In genomic region chr10:29737209-29737565, GRCh38 we compare ENCODE assay signal across 8 cellular contexts.
DNase-seq lines count a peak whose midpoint lies in the region; ATAC-seq and TF ChIP-seq lines count a peak whose summit lies in the region.

No MANE protein-coding gene starts in this region.

- H3K4me1 ChIP-seq in breast epithelium (peaks cover 2 to 6% of the 10 kb centered on the region in 2 donors), lung (ENCODE audit: control insufficient read depth in 2 of 2, insufficient read depth in 2 of 2, low read length in 2 of 2) (peaks cover 0 to 5% of the 10 kb centered on the region in 2 donors), thoracic aorta (ENCODE audit: control insufficient read depth in 1 of 2, low read depth in 2 of 2) (peaks cover 14 to 58% of the 10 kb centered on the region in 2 donors)

- H3K4me1 Mint-ChIP-seq in activated CD4-positive, alpha-beta T cell treated with anti-CD3 and anti-CD28 coated beads, Interleukin-2, amount 10 ng/mL, durations not matched to agents 7 days and 5 days: peaks cover 26% of the 10 kb centered on the region

- 41 to 44% methylated on average over 17 of the region's 17 CpGs for WGBS in lung, 2 donors

- H3K9me3 ChIP-seq in breast epithelium: no peaks in the 10 kb centered on the region
- no peaks in the 10 kb centered on the region for H3K9me3 ChIP-seq in lung (ENCODE audit: control insufficient read depth in 2 of 2, insufficient read depth in 1 of 2, low read length in 1 of 2)
- no peaks in the 10 kb centered on the region for H3K9me3 ChIP-seq in thoracic aorta

- CTCF ChIA-PET in activated CD4-positive, alpha-beta T cell treated with anti-CD3 and anti-CD28 coated beads, Interleukin-2, amount 10 ng/mL, durations not matched to agents 7 days and 5 days (lab: Charles Lee): no interaction called here

- peak overlapping the region; percentile 31 for H3K27ac Mint-ChIP-seq in activated CD4-positive, alpha-beta T cell treated with anti-CD3 and anti-CD28 coated beads, Interleukin-2, amount 10 ng/mL, durations not matched to agents 7 days and 5 days

- no peaks in the 10 kb centered on the region for H3K27me3 ChIP-seq in breast epithelium
- H3K27me3 ChIP-seq in lung (ENCODE audit: control insufficient read depth, insufficient read depth): no peaks in the 10 kb centered on the region
- no peaks in the 10 kb centered on the region for H3K27me3 ChIP-seq in thoracic aorta (replicated peaks; ENCODE audit: insufficient read depth)

- intact Hi-C loops in breast epithelium (cut with DNase I; ENCODE audit: low total_unique reads): no loop called here

- H3K9me3 Mint-ChIP-seq in activated CD4-positive, alpha-beta T cell treated with anti-CD3 and anti-CD28 coated beads, Interleukin-2, amount 10 ng/mL, durations not matched to agents 7 days and 5 days: no peaks in the 10 kb centered on the region

- H3K36me3 ChIP-seq in breast epithelium (no peaks in the 10 kb centered on the region), lung (ENCODE audit: control insufficient read depth in 2 of 2, insufficient read depth in 2 of 2, low read length in 2 of 2) (no peaks in the 10 kb centered on the region), thoracic aorta (no peaks in the 10 kb centered on the region)

- peak overlapping the region; percentile 72 for H3K4me3 Mint-ChIP-seq in activated CD4-positive, alpha-beta T cell treated with anti-CD3 and anti-CD28 coated beads, Interleukin-2, amount 10 ng/mL, durations not matched to agents 7 days and 5 days

- TF ChIP-seq CTCF in breast epithelium (IDR thresholded peaks at IDR 0.05): no peak
- TF ChIP-seq CTCF in lung (IDR thresholded peaks at IDR 0.05; ENCODE audit: control extremely low read depth, extremely low read depth): no peak
- no peak for TF ChIP-seq CTCF in thoracic aorta (IDR thresholded peaks at IDR 0.05)

- H3K36me3 Mint-ChIP-seq in activated CD4-positive, alpha-beta T cell treated with anti-CD3 and anti-CD28 coated beads, Interleukin-2, amount 10 ng/mL, durations not matched to agents 7 days and 5 days (ENCODE audit: low read depth): peaks cover 7% of the 10 kb centered on the region

- POLR2A ChIA-PET in activated CD4-positive, alpha-beta T cell treated with anti-CD3 and anti-CD28 coated beads, Interleukin-2, amount 10 ng/mL, durations not matched to agents 7 days and 5 days (lab: Charles Lee): no interaction called here

- H3K27ac ChIP-seq in breast epithelium (peak overlapping the region; percentile 99 to 100), lung (ENCODE audit: low read depth in 1 of 2, low read length in 1 of 2) (peak overlapping the region; percentile 42 to 86), thoracic aorta (peak overlapping the region; percentile 97 to 99)

- ATAC-seq in lung (ENCODE audit: insufficient read depth, low FRiP score): no peak
- ATAC-seq in thoracic aorta (ENCODE audit: insufficient number of reproducible peaks, low FRiP score, low read depth): no peak

- no peak for TF ChIP-seq POLR2A in breast epithelium (IDR thresholded peaks at IDR 0.05)

- peaks cover 28% of the 10 kb centered on the region for H3K27me3 Mint-ChIP-seq in activated CD4-positive, alpha-beta T cell treated with anti-CD3 and anti-CD28 coated beads, Interleukin-2, amount 10 ng/mL, durations not matched to agents 7 days and 5 days

- H3K4me3 ChIP-seq in breast epithelium (peak overlapping the region; percentile 84 to 90 (median 87)), lung (no peak overlapping the region), thoracic aorta (peak overlapping the region; percentile 97)

- no peak for DNase-seq in activated CD4-positive, alpha-beta T cell treated with anti-CD3 and anti-CD28 coated beads, Interleukin-2, amount 10 ng/mL, durations not matched to agents 7 days and 5 days
- no peak for DNase-seq in activated CD4-positive, alpha-beta T cell treated with anti-CD3 and anti-CD28 coated beads, Interleukin-2, amount 50 U/mL, for 1 hour
- DNase-seq in breast epithelium (ENCODE audit: low spot score in 2 of 2) (no peak), lung (ENCODE audit: low spot score) (no peak), thoracic aorta (ENCODE audit: low spot score) (no peak), midbrain (lab: John Stamatoyannopoulos, UW) (no peak), inferior parietal cortex (ENCODE audit: extremely low spot score) (no peak), NCI-H69 (lab: John Stamatoyannopoulos, UW) (no peak)
